In genomic region chr3:113946831-113947230, GRCh38 we compare ENCODE assay signal across 8 cellular contexts. TPM values are rescaled to one million over a fixed set of nuclear protein-coding genes. Genes with fewer than 3 reads are reported as not detected.
DNase-seq lines count a peak whose midpoint lies in the region; ATAC-seq and TF ChIP-seq lines count a peak whose summit lies in the region.

No MANE protein-coding gene starts in this region.

- intact Hi-C loops in esophagus muscularis mucosa (cut with DNase I) = no loop called here

- no peaks in the 10 kb centered on the region for H3K79me2 ChIP-seq in DOHH2 (ENCODE audit: control insufficient read depth, low read length)
- H3K79me2 ChIP-seq in parathyroid adenoma = no peaks in the 10 kb centered on the region

- DNase-seq in RWPE2 (ENCODE audit: low spot score) (no peak), esophagus muscularis mucosa (ENCODE audit: extremely low spot score) (no peak), NCI-H187 (lab: John Stamatoyannopoulos, UW) (no peak), cortex of kidney (lab: John Stamatoyannopoulos, UW) (no peak), GM20000 (ENCODE audit: low spot score) (no peak)
- DNase-seq in stimulated activated CD4-positive, alpha-beta T cell treated with anti-CD3 and anti-CD28 coated beads, Interleukin-2, amount 100 ng/mL, for 24 hours = no peak

- H4K20me1 ChIP-seq in DOHH2 (ENCODE audit: control insufficient read depth, insufficient read depth, low read depth, low read length) = no peaks in the 10 kb centered on the region

- peaks cover 6% of the 10 kb centered on the region; the same call in 1 of the 2 replicates for H3F3A ChIP-seq in DOHH2 (ENCODE audit: control insufficient read depth, insufficient read depth)

- H3K9me3 ChIP-seq in DOHH2 (ENCODE audit: control insufficient read depth, insufficient read depth, low read length) (no peaks in the 10 kb centered on the region), RWPE2 (ENCODE audit: severe bottlenecking) (no peaks in the 10 kb centered on the region), esophagus muscularis mucosa (no peaks in the 10 kb centered on the region), parathyroid adenoma (ENCODE audit: control insufficient read depth, low read length) (no peaks in the 10 kb centered on the region)

- H3K4me3 ChIP-seq in DOHH2 (ENCODE audit: low read length) (peak overlapping the region; percentile 89), RWPE2 (ENCODE audit: severe bottlenecking) (peak overlapping the region; percentile 61), esophagus muscularis mucosa (peak overlapping the region; percentile 65 to 86 (median 83)), parathyroid adenoma (ENCODE audit: low read depth, low read length) (peak overlapping the region; percentile 58)

- no peak for TF ChIP-seq EP300 in esophagus muscularis mucosa (IDR thresholded peaks at IDR 0.05)

- TF ChIP-seq POLR2A in esophagus muscularis mucosa (IDR thresholded peaks at IDR 0.05; ENCODE audit: low read depth) = no peak

- no peaks in the 10 kb centered on the region for H3K9me2 ChIP-seq in DOHH2 (replicated peaks; ENCODE audit: control insufficient read depth, low read length)

- H3K4me1 ChIP-seq in DOHH2 (ENCODE audit: control insufficient read depth, low read length) (peaks cover 24% of the 10 kb centered on the region), RWPE2 (ENCODE audit: insufficient read depth, poor library complexity, severe bottlenecking) (peaks cover 4% of the 10 kb centered on the region), esophagus muscularis mucosa (peaks cover 5 to 17% (median 12%) of the 10 kb centered on the region in 4 donors), parathyroid adenoma (no peaks in the 10 kb centered on the region)

- H2AFZ ChIP-seq in parathyroid adenoma = peak overlapping the region; percentile 85

- H3K4me2 ChIP-seq in DOHH2 (ENCODE audit: low read length) = peak overlapping the region; percentile 62
- H3K4me2 ChIP-seq in parathyroid adenoma (ENCODE audit: low read length) = peak overlapping the region; percentile 65

- H3K36me3 ChIP-seq in DOHH2 (ENCODE audit: control insufficient read depth, low read length) (peaks cover 12% of the 10 kb centered on the region; the same call in 1 of the 2 replicates), RWPE2 (ENCODE audit: low read depth) (no peaks in the 10 kb centered on the region), esophagus muscularis mucosa (no peaks in the 10 kb centered on the region), parathyroid adenoma (ENCODE audit: control insufficient read depth, insufficient read depth, low read length) (no peaks in the 10 kb centered on the region)

- 84% methylated on average over 7 of the region's 7 CpGs for WGBS in esophagus muscularis mucosa

- TF ChIP-seq CTCF in DOHH2 (IDR thresholded peaks at IDR 0.05; ENCODE audit: low read depth, low read length, poor library complexity, severe bottlenecking) (no peak), RWPE2 (IDR thresholded peaks at IDR 0.05; ENCODE audit: poor library complexity, severe bottlenecking) (no peak), esophagus muscularis mucosa (IDR thresholded peaks at IDR 0.05) (no peak), parathyroid adenoma (IDR thresholded peaks at IDR 0.05) (no peak), GM20000 (IDR thresholded peaks at IDR 0.05; ENCODE audit: extremely low read depth, missing control alignments) (no peak)

- no peaks in the 10 kb centered on the region for H3K27me3 ChIP-seq in DOHH2 (ENCODE audit: control insufficient read depth, low read length)
- no peaks in the 10 kb centered on the region for H3K27me3 ChIP-seq in RWPE2 (ENCODE audit: insufficient read depth, poor library complexity, severe bottlenecking)
- no peaks in the 10 kb centered on the region for H3K27me3 ChIP-seq in esophagus muscularis mucosa
- H3K27me3 ChIP-seq in parathyroid adenoma (ENCODE audit: control insufficient read depth, insufficient read depth, low read length) = no peaks in the 10 kb centered on the region

- H3K9ac ChIP-seq in parathyroid adenoma = no peak overlapping the region

- no peak for ATAC-seq in RWPE2 (ENCODE audit: low read depth)

- no peak overlapping the region for H3K27ac ChIP-seq in DOHH2 (ENCODE audit: low read depth, low read length)
- no peak overlapping the region for H3K27ac ChIP-seq in RWPE2 (ENCODE audit: poor library complexity, severe bottlenecking)
- peak overlapping the region; percentile 69 to 81 (median 70) for H3K27ac ChIP-seq in esophagus muscularis mucosa (replicated peaks in 1 of 4)
- H3K27ac ChIP-seq in parathyroid adenoma = peak overlapping the region; percentile 52

RNA-seq across cellular contexts. Expression of gene ZDHHC23, which starts 1.0 kb away (rescaled TPM):
- total RNA-seq in esophagus muscularis mucosa = 1 to 10 TPM; 2.0 to 5.2 (median 2.3) TPM

Comparison
In these comparisons a context has a peak if more than half of its experiments do, and no peak if none do; other contexts are left out.
1. H3K27ac ChIP-seq: peak in esophagus muscularis mucosa (4 of 4) and parathyroid adenoma (single experiment); none in DOHH2 (single experiment) and RWPE2 (single experiment).
2. Peak in every context shown above with its lines, with median percentiles within 50 percentile points of each other: H3K4me3 ChIP-seq.